ENCODE assay signal across 13 cellular contexts in genomic region chr5:978051-978450, GRCh38. TPM values are rescaled to one million over a fixed set of nuclear protein-coding genes. Genes with fewer than 3 reads are reported as not detected.
"Had no signal": no experiment of that assay in that cellular context is flagged by ENCODE, and none has a peak within 500 bp of the region (broad histone marks: within the 10 kb centered on the region; RNA-seq: fewer than 3 reads in every experiment).

No MANE protein-coding gene starts in this region.

- DNase-seq: activated CD4-positive, alpha-beta memory T cell treated with anti-CD3 and anti-CD28 coated beads, Interleukin-2, amount 10 ng/mL, durations not matched to agents 7 days and 5 days; activated CD4-positive, alpha-beta T cell treated with anti-CD3 and anti-CD28 coated beads for 1 hour; activated T-cell treated with anti-CD3 and anti-CD28 coated beads, Interleukin-2, amount 50 U/mL, for 72 hours; immature natural killer cell; left cardiac atrium; mammary epithelial cell; ovary; stimulated activated CD4-positive, alpha-beta T cell treated with anti-CD3 and anti-CD28 coated beads, Interleukin-15, amount 100 ng/mL, for 24 hours; stimulated activated CD4-positive, alpha-beta T cell treated with anti-CD3 and anti-CD28 coated beads, Interleukin-4, amount 100 ng/mL, for 24 hours; T-helper 9 cell had no signal

- H3K36me3 Mint-ChIP-seq: immature natural killer cell; natural killer cell treated with Interleukin-12 subunit alpha and Interleukin-12 subunit beta and Interleukin-15 and Interleukin-18, amount 100 ng/mL, for 72 hours had no signal

- H3K27me3 ChIP-seq: esophagus muscularis mucosa, ovary had no signal

- H3K27me3 Mint-ChIP-seq: stimulated activated naive CD8-positive, alpha-beta T cell treated with anti-CD3 and anti-CD28 coated beads, Interleukin-15, Interleukin-2, amounts not matched to agents 100 ng/mL and 50 ng/mL, for 24 hours had no signal

- H3K36me3 ChIP-seq: esophagus muscularis mucosa, ovary had no signal

- H3K4me3 ChIP-seq: esophagus muscularis mucosa, ovary had no signal

- H3K9me3 ChIP-seq: esophagus muscularis mucosa, ovary had no signal

- H3K27ac Mint-ChIP-seq: activated CD4-positive, alpha-beta memory T cell treated with anti-CD3 and anti-CD28 coated beads, Interleukin-2, amount 10 ng/mL, durations not matched to agents 7 days and 5 days; activated T-cell treated with anti-CD3 and anti-CD28 coated beads, Interleukin-2, amount 50 U/mL, for 72 hours; immature natural killer cell; natural killer cell treated with Interleukin-12 subunit alpha and Interleukin-12 subunit beta and Interleukin-15 and Interleukin-18, amount 100 ng/mL, for 72 hours; stimulated activated naive CD8-positive, alpha-beta T cell treated with anti-CD3 and anti-CD28 coated beads, Interleukin-15, Interleukin-2, amounts not matched to agents 100 ng/mL and 50 ng/mL, for 24 hours had no signal

- H3K4me1 Mint-ChIP-seq: immature natural killer cell had no signal

- H3K4me3 Mint-ChIP-seq: activated CD4-positive, alpha-beta memory T cell treated with anti-CD3 and anti-CD28 coated beads, Interleukin-2, amount 10 ng/mL, durations not matched to agents 7 days and 5 days; activated T-cell treated with anti-CD3 and anti-CD28 coated beads, Interleukin-2, amount 50 U/mL, for 72 hours; immature natural killer cell; natural killer cell treated with Interleukin-12 subunit alpha and Interleukin-12 subunit beta and Interleukin-15 and Interleukin-18, amount 100 ng/mL, for 72 hours; stimulated activated naive CD8-positive, alpha-beta T cell treated with anti-CD3 and anti-CD28 coated beads, Interleukin-15, Interleukin-2, amounts not matched to agents 100 ng/mL and 50 ng/mL, for 24 hours had no signal

- H3K27ac ChIP-seq: esophagus muscularis mucosa, ovary had no signal

- H3K9me3 Mint-ChIP-seq: activated CD4-positive, alpha-beta memory T cell treated with anti-CD3 and anti-CD28 coated beads, Interleukin-2, amount 10 ng/mL, durations not matched to agents 7 days and 5 days; activated T-cell treated with anti-CD3 and anti-CD28 coated beads, Interleukin-2, amount 50 U/mL, for 72 hours; immature natural killer cell; natural killer cell treated with Interleukin-12 subunit alpha and Interleukin-12 subunit beta and Interleukin-15 and Interleukin-18, amount 100 ng/mL, for 72 hours; stimulated activated naive CD8-positive, alpha-beta T cell treated with anti-CD3 and anti-CD28 coated beads, Interleukin-15, Interleukin-2, amounts not matched to agents 100 ng/mL and 50 ng/mL, for 24 hours had no signal

RNA-seq across cellular contexts. Expression of gene NKD2, which starts 30.6 kb away (rescaled TPM):
- polyA plus RNA-seq: immature natural killer cell had no signal
